ENCODE assay signal across 8 cellular contexts in genomic region chr2:110732422-110733413, GRCh38. TPM values are rescaled to one million over a fixed set of nuclear protein-coding genes. Genes with fewer than 3 reads are reported as not detected.
A peak's percentile ranks its signal among the peaks of the same experiment; 100 is the strongest.
DNase-seq lines count a peak whose midpoint lies in the region; ATAC-seq, FAIRE-seq and TF ChIP-seq lines count a peak whose summit lies in the region.

Gene ACOXL (plus strand): TSS chr2:110732573. CDS start chr2:110768390, 35,817 bp downstream.

- H3K36me3 ChIP-seq in BLaER1 treated with 17β-estradiol and CSF1 and Interleukin-3, amounts not matched to agents 10 nM and 100 nM, result no peaks in the 10 kb centered on the region
- H3K36me3 ChIP-seq in HUES48 (ENCODE audit: control insufficient read depth, insufficient read depth, low read length) (no peaks in the 10 kb centered on the region), astrocyte (ENCODE audit: insufficient read depth, low read length) (no peaks in the 10 kb centered on the region)

- H3K36me3 Mint-ChIP-seq in astrocyte (ENCODE audit: low read depth, unreplicated experiment) (no peaks in the 10 kb centered on the region), memory B cell (peaks cover 1% of the 10 kb centered on the region)

- H3K4me2 ChIP-seq in BLaER1 treated with 17β-estradiol and CSF1 and Interleukin-3, amounts not matched to agents 10 nM and 100 nM, result peak within 1 kb of the TSS in 8 of 11 experiments; percentile 21 to 74 (median 64); a peak in 16 of 22 replicates
- peak within 1 kb of the TSS; percentile 13 for H3K4me2 ChIP-seq in astrocyte (ENCODE audit: low read length)

- FAIRE-seq in astrocyte (lab: Jason Lieb, UNC) (no peak), HTR-8/SVneo (lab: Jason Lieb, UNC) (no peak)

- no peak within 1 kb of the TSS for H3K27ac ChIP-seq in BLaER1 treated with 17β-estradiol and CSF1 and Interleukin-3, amounts not matched to agents 10 nM and 100 nM
- H3K27ac ChIP-seq in HUES48 (ENCODE audit: low read depth, low read length) (peak within 1 kb of the TSS; percentile 31), astrocyte (ENCODE audit: low read depth, low read length) (no peak within 1 kb of the TSS)

- no peaks in the 10 kb centered on the region; a peak in 1 of 22 replicates for H4K20me1 ChIP-seq in BLaER1 treated with 17β-estradiol and CSF1 and Interleukin-3, amounts not matched to agents 10 nM and 100 nM
- no peaks in the 10 kb centered on the region for H4K20me1 ChIP-seq in astrocyte (ENCODE audit: insufficient read depth, low read length)

- H3K79me2 ChIP-seq in astrocyte (ENCODE audit: insufficient read depth, low read length), result no peaks in the 10 kb centered on the region

- H3K27ac Mint-ChIP-seq in astrocyte (ENCODE audit: unreplicated experiment), result no peak within 1 kb of the TSS
- H3K27ac Mint-ChIP-seq in memory B cell, result no peak within 1 kb of the TSS

- TF ChIP-seq CTCF in astrocyte (IDR thresholded peaks at IDR 0.05; ENCODE audit: insufficient read depth, low read depth, low read length), result no peak

- peaks cover 7% of the 10 kb centered on the region for H3K4me1 Mint-ChIP-seq in astrocyte (ENCODE audit: low read depth, unreplicated experiment)
- H3K4me1 Mint-ChIP-seq in memory B cell, result peaks cover 15% of the 10 kb centered on the region

- peak within 1 kb of the TSS; percentile 4 for H2AFZ ChIP-seq in astrocyte (ENCODE audit: low read depth, low read length)

- peak; percentile 51 for ATAC-seq in memory B cell (ENCODE audit: low read depth)
- no peak for ATAC-seq in HG03565 (IDR thresholded peaks at IDR 0.05; ENCODE audit: unreplicated experiment)

- DNase-seq in astrocyte (ENCODE audit: low read depth), result no peak
- no peak for DNase-seq in memory B cell (ENCODE audit: low spot score in 2 of 2)
- no peak for DNase-seq in SIG-M5 (lab: John Stamatoyannopoulos, UW)
- no peak for DNase-seq in HTR-8/SVneo (ENCODE audit: insufficient read length, low spot score)
- DNase-seq in cerebellar nuclear complex (lab: John Stamatoyannopoulos, UW), result no peak

- H3K27me3 ChIP-seq in BLaER1 treated with 17β-estradiol and CSF1 and Interleukin-3, amounts not matched to agents 10 nM and 100 nM, result peaks cover 42 to 65% (median 57%) of the 10 kb centered on the region in 11 experiments
- H3K27me3 ChIP-seq in HUES48 (ENCODE audit: control insufficient read depth, insufficient read depth, low read length) (peaks cover 20% of the 10 kb centered on the region), astrocyte (ENCODE audit: insufficient read depth, low read length) (peaks cover 86% of the 10 kb centered on the region)

- peaks cover 5 to 25% (median 20%) of the 10 kb centered on the region in 10 experiments; a peak in 19 of 20 replicates for H3K4me1 ChIP-seq in BLaER1 treated with 17β-estradiol and CSF1 and Interleukin-3, amounts not matched to agents 10 nM and 100 nM
- H3K4me1 ChIP-seq in HUES48 (ENCODE audit: control insufficient read depth, insufficient read depth, low read length) (peaks cover 45% of the 10 kb centered on the region), astrocyte (ENCODE audit: insufficient read depth, low read length) (peaks cover 4% of the 10 kb centered on the region)

- H3K27me3 Mint-ChIP-seq in astrocyte (ENCODE audit: low read depth, unreplicated experiment) (peaks cover 54% of the 10 kb centered on the region), memory B cell (peaks cover 45% of the 10 kb centered on the region)

- H3K9me3 Mint-ChIP-seq in astrocyte (ENCODE audit: unreplicated experiment) (peaks cover 18% of the 10 kb centered on the region), memory B cell (no peaks in the 10 kb centered on the region)

- H3K4me3 Mint-ChIP-seq in astrocyte (ENCODE audit: unreplicated experiment), result peak within 1 kb of the TSS; percentile 64
- peak within 1 kb of the TSS; percentile 44 for H3K4me3 Mint-ChIP-seq in memory B cell

- H3K4me3 ChIP-seq in BLaER1 treated with 17β-estradiol and CSF1 and Interleukin-3, amounts not matched to agents 10 nM and 100 nM, result peak within 1 kb of the TSS in 3 of 10 experiments; percentile 8 to 27 (median 16); a peak in 3 of 20 replicates
- H3K4me3 ChIP-seq in HUES48 (ENCODE audit: low read depth, low read length) (peak within 1 kb of the TSS; percentile 75), astrocyte (ENCODE audit: insufficient read depth, low read depth, low read length) (no peak within 1 kb of the TSS)

- peaks cover 0 to 26% (median 14%) of the 10 kb centered on the region in 11 experiments; a peak in 16 of 22 replicates for H3K9me3 ChIP-seq in BLaER1 treated with 17β-estradiol and CSF1 and Interleukin-3, amounts not matched to agents 10 nM and 100 nM (replicated peaks in 1 of 11)
- no peaks in the 10 kb centered on the region for H3K9me3 ChIP-seq in HUES48 (ENCODE audit: control insufficient read depth, insufficient read depth, low read length)
- H3K9me3 ChIP-seq in astrocyte (ENCODE audit: insufficient read depth, low read depth, low read length), result peaks cover 11% of the 10 kb centered on the region

- no peak within 1 kb of the TSS for H3K9ac ChIP-seq in BLaER1 treated with 17β-estradiol and CSF1 and Interleukin-3, amounts not matched to agents 10 nM and 100 nM
- H3K9ac ChIP-seq in HUES48 (ENCODE audit: low read depth, low read length) (peak within 1 kb of the TSS; percentile 60; the same call in 1 of the 2 replicates), astrocyte (ENCODE audit: low read length) (no peak within 1 kb of the TSS)

RNA-seq across cellular contexts. Expression of gene ACOXL, which starts in this region (rescaled TPM):
- total RNA-seq in astrocyte, result 0.12 and 0.23 TPM in 2 replicates
